In the genomic region with DNA sequence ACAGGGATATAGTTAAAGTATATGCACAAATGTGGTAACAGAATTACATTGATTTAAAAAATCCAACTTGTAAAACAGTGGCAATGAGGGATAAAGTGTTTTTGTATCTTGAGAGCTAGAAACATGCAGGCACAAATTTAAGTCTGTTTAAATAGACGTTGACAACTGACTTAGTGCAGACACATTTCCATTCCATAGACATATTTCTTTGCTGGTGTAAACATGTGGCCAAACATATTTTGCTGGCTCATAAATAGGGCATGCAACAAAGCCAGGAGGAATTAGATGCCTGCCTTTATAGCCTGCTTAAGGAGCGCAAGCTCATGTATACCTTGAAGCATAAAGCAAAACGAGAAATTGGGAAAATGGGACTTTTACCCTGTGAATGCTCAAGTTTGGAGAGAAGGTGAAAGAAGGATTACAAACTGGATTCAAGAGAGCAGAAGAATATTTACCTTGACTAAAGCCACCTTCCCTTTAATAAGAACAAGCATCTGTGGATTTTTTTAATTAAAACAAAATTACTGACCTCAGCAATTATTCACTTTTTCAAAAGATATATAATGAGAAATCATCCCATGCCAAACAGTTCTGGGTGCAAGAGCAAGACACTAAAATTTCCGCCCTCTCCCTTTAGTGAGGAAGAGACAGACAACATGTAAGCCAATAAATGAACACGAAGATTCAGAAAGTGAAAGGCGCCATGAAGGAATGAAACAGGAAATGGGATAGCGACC, we compare ENCODE assay signal across 20 cellular contexts.
A peak's percentile ranks its signal among the peaks of the same experiment; 100 is the strongest.
DNase-seq lines count a peak whose midpoint lies in the region; ATAC-seq, FAIRE-seq and TF ChIP-seq lines count a peak whose summit lies in the region.
"Had no signal": no experiment of that assay in that cellular context is flagged by ENCODE, and none has a peak within 500 bp of the region (broad histone marks: within the 10 kb centered on the region; RNA-seq: fewer than 3 reads in every experiment).

No MANE protein-coding gene starts in this region.

- no peaks in the 10 kb centered on the region for H3K4me1 ChIP-seq in HepG2 (ENCODE audit: insufficient read depth, low read length)
- H3K4me1 ChIP-seq in right lobe of liver = no peaks in the 10 kb centered on the region
- no peaks in the 10 kb centered on the region for H3K4me1 ChIP-seq in mesenchymal stem cell (ENCODE audit: control insufficient read depth, insufficient read depth, low read depth, low read length)
- H3K4me1 ChIP-seq in body of pancreas = no peaks in the 10 kb centered on the region
- peaks cover 0 to 20% (median 13%) of the 10 kb centered on the region in 4 donors for H3K4me1 ChIP-seq in sigmoid colon
- H3K4me1 ChIP-seq: BLaER1 treated with 17β-estradiol and CSF1 and Interleukin-3, amounts not matched to agents 10 nM and 100 nM had no signal

- H3K79me1 ChIP-seq in mesenchymal stem cell (replicated peaks; ENCODE audit: low read length, poor library complexity, severe bottlenecking) = no peaks in the 10 kb centered on the region

- BruUV-seq in HepG2 (replicated peaks; lab: Mats Ljungman, UMichigan) = no TSS peak

- H3K18ac ChIP-seq in mesenchymal stem cell (ENCODE audit: low read depth in 1 of 2, low read length in 2 of 2) = no peak overlapping the region

- no peak for ATAC-seq in HepG2
- ATAC-seq in right lobe of liver = no peak
- ATAC-seq in body of pancreas = no peak
- ATAC-seq in GM21390 (IDR thresholded peaks at IDR 0.05; ENCODE audit: unreplicated experiment) = no peak
- ATAC-seq: CD8-positive, alpha-beta T cell; GM12878 had no signal

- in situ Hi-C loops in HepG2 (cut with HindIII; ENCODE audit: extremely low pct_ligation_motif_present, low pct_unique_long_range_greater_than_20kb) = no loop called here

- H3K36me3 ChIP-seq in HepG2 (replicated peaks in 1 of 2; ENCODE audit: control insufficient read depth in 1 of 2, insufficient read depth in 2 of 2, low read length in 2 of 2) (no peaks in the 10 kb centered on the region), right lobe of liver (no peaks in the 10 kb centered on the region), mesenchymal stem cell (ENCODE audit: control insufficient read depth in 1 of 2, insufficient read depth in 2 of 2, low read depth in 1 of 2, low read length in 2 of 2) (no peaks in the 10 kb centered on the region), body of pancreas (replicated peaks in 1 of 2; ENCODE audit: insufficient read depth in 1 of 2, low read depth in 2 of 2) (no peaks in the 10 kb centered on the region), sigmoid colon (no peaks in the 10 kb centered on the region)
- H3K36me3 ChIP-seq: BLaER1 treated with 17β-estradiol and CSF1 and Interleukin-3, amounts not matched to agents 10 nM and 100 nM had no signal

- intact Hi-C loops in HepG2 (cut with micrococcal nuclease; ENCODE audit: unreplicated experiment) (loop anchor here (5.0 kb wide), 1 partner anchor 1429 kb away; no protein-coding TSS in a partner anchor), right lobe of liver (cut with DNase I) (no loop called here), body of pancreas (cut with DNase I) (no loop called here), sigmoid colon (cut with DNase I) (no loop called here)

- no peak overlapping the region for H4K91ac ChIP-seq in mesenchymal stem cell (ENCODE audit: low read length)

- DNase-seq in HepG2 (ENCODE audit: low spot score) (no peak), right lobe of liver (no peak), amniotic epithelial cell (ENCODE audit: low read depth) (peak; percentile 71), mesenchymal stem cell (peak; percentile 40), body of pancreas (no peak), sigmoid colon (no peak)
- DNase-seq: 8988T; Calu3; CD8-positive, alpha-beta T cell; DMS 273 treated with DMSO at 0.1 percent for 48 hours; DMS53; DND-41; EL; GM23248; HCEC 1CT had no signal

- H3K27ac ChIP-seq in HepG2 (ENCODE audit: extremely low read length, insufficient read depth, low read length) (no peak overlapping the region), right lobe of liver (no peak overlapping the region), mesenchymal stem cell (ENCODE audit: low read length, poor library complexity, severe bottlenecking) (no peak overlapping the region), body of pancreas (no peak overlapping the region), sigmoid colon (no peak overlapping the region)
- H3K27ac ChIP-seq: BLaER1 treated with 17β-estradiol and CSF1 and Interleukin-3, amounts not matched to agents 10 nM and 100 nM; GM23248; HL-60 had no signal

- H3K27me3 ChIP-seq in HepG2 (ENCODE audit: control insufficient read depth in 1 of 2, insufficient read depth in 2 of 2, low read length in 2 of 2) = no peaks in the 10 kb centered on the region; a peak in 1 of 5 replicates
- H3K27me3 ChIP-seq in right lobe of liver = no peaks in the 10 kb centered on the region
- no peaks in the 10 kb centered on the region for H3K27me3 ChIP-seq in mesenchymal stem cell (ENCODE audit: control insufficient read depth in 1 of 2, insufficient read depth in 1 of 2, low read length in 2 of 2)
- no peaks in the 10 kb centered on the region for H3K27me3 ChIP-seq in body of pancreas
- no peaks in the 10 kb centered on the region for H3K27me3 ChIP-seq in sigmoid colon
- H3K27me3 ChIP-seq: BLaER1 treated with 17β-estradiol and CSF1 and Interleukin-3, amounts not matched to agents 10 nM and 100 nM had no signal

- 92% methylated on average over 7 of the region's 7 CpGs for WGBS in HepG2 (ENCODE audit: low lambda C conversion rate)
- WGBS in right lobe of liver (ENCODE audit: insufficient coverage, low coverage, low lambda C conversion rate, missing lambda C conversion rate) = 83% methylated on average over 7 of the region's 7 CpGs
- 69% methylated on average over 6 of the region's 7 CpGs for WGBS in mesenchymal stem cell
- WGBS in body of pancreas, 2 donors = 74 to 83% methylated on average over 7 of the region's 7 CpGs
- 81 to 85% methylated on average over 7 of the region's 7 CpGs for WGBS in sigmoid colon, 2 donors

- FAIRE-seq in HepG2 (lab: Jason Lieb, UNC) = no peak
- FAIRE-seq: GM12878, GM19239 had no signal

- H2BK15ac ChIP-seq in mesenchymal stem cell (ENCODE audit: low read depth, poor library complexity, severe bottlenecking) = no peak overlapping the region

- POLR2A ChIA-PET in HepG2 (lab: Yijun Ruan, JAX) = no interaction called here

- no peak for TF ChIP-seq RAD21 in HepG2 (CRISPR knock-in tag; IDR thresholded peaks at IDR 0.05)

- no peak overlapping the region for H3K23ac ChIP-seq in mesenchymal stem cell (ENCODE audit: low read length in 2 of 2)

- CTCF ChIA-PET in HepG2 (lab: Yijun Ruan, JAX; ENCODE audit: low intra/inter-chr PET ratio, low total read pairs) = no interaction called here

- H3K14ac ChIP-seq in mesenchymal stem cell (ENCODE audit: low read length in 2 of 2) = no peak overlapping the region

- no peaks in the 10 kb centered on the region for H3K79me2 ChIP-seq in HepG2 (ENCODE audit: insufficient read depth, low read length)

- H3K4me2 ChIP-seq in HepG2 (ENCODE audit: low read depth, low read length) (no peak overlapping the region), mesenchymal stem cell (ENCODE audit: low read length, poor library complexity, severe bottlenecking) (no peak overlapping the region)
- H3K4me2 ChIP-seq: BLaER1 treated with 17β-estradiol and CSF1 and Interleukin-3, amounts not matched to agents 10 nM and 100 nM had no signal

- H4K8ac ChIP-seq in mesenchymal stem cell (ENCODE audit: low read length) = no peak overlapping the region

- H3K4ac ChIP-seq in mesenchymal stem cell (ENCODE audit: low read depth in 1 of 2, low read length in 2 of 2) = no peak overlapping the region

- no peak overlapping the region for H2BK120ac ChIP-seq in mesenchymal stem cell (ENCODE audit: low read depth, low read length)

- H2AK5ac ChIP-seq in mesenchymal stem cell (ENCODE audit: low read length, severe bottlenecking) = no peak overlapping the region

- H3K9ac ChIP-seq in HepG2 (ENCODE audit: insufficient read depth, low read depth, low read length) = no peak overlapping the region
- H3K9ac ChIP-seq in mesenchymal stem cell (ENCODE audit: low read length) = no peak overlapping the region
- H3K9ac ChIP-seq: BLaER1 treated with 17β-estradiol and CSF1 and Interleukin-3, amounts not matched to agents 10 nM and 100 nM; GM23248 had no signal

- no peaks in the 10 kb centered on the region for H4K20me1 ChIP-seq in HepG2 (ENCODE audit: insufficient read depth, low read length)
- H4K20me1 ChIP-seq: BLaER1 treated with 17β-estradiol and CSF1 and Interleukin-3, amounts not matched to agents 10 nM and 100 nM had no signal

- H3K9me3 ChIP-seq in HepG2 (ENCODE audit: low read length) = no peaks in the 10 kb centered on the region
- no peaks in the 10 kb centered on the region for H3K9me3 ChIP-seq in right lobe of liver
- H3K9me3 ChIP-seq in mesenchymal stem cell (ENCODE audit: control insufficient read depth, low read length) = no peaks in the 10 kb centered on the region
- H3K9me3 ChIP-seq in body of pancreas = no peaks in the 10 kb centered on the region
- no peaks in the 10 kb centered on the region for H3K9me3 ChIP-seq in sigmoid colon

- TF ChIP-seq POLR2A in HepG2 (IDR thresholded peaks at IDR 0.05; ENCODE audit: insufficient read depth in 1 of 2, low read depth in 2 of 2, low read length in 2 of 2) = no peak
- TF ChIP-seq POLR2A in right lobe of liver (IDR thresholded peaks at IDR 0.05) = no peak
- no peak for TF ChIP-seq POLR2A in body of pancreas (IDR thresholded peaks at IDR 0.05)
- no peak for TF ChIP-seq POLR2A in sigmoid colon (IDR thresholded peaks at IDR 0.05)

- H3K4me3 ChIP-seq in HepG2 (replicated peaks in 1 of 3; ENCODE audit: insufficient read depth in 1 of 3, low read depth in 2 of 3, low read length in 3 of 3) (no peak overlapping the region), right lobe of liver (no peak overlapping the region), mesenchymal stem cell (ENCODE audit: insufficient read depth in 1 of 2, low read depth in 1 of 2, low read length in 2 of 2) (no peak overlapping the region), body of pancreas (no peak overlapping the region), sigmoid colon (no peak overlapping the region)
- H3K4me3 ChIP-seq: BLaER1 treated with 17β-estradiol and CSF1 and Interleukin-3, amounts not matched to agents 10 nM and 100 nM; GM12878; GM23248 had no signal

- H2BK12ac ChIP-seq in mesenchymal stem cell (ENCODE audit: low read length in 2 of 2) = no peak overlapping the region

- TF ChIP-seq EP300 in HepG2 (IDR thresholded peaks at IDR 0.05; ENCODE audit: low read depth in 2 of 2, low read length in 2 of 2) (no peak), HepG2 (CRISPR knock-in tag; IDR thresholded peaks at IDR 0.05; ENCODE audit: borderline replicate concordance) (no peak), sigmoid colon (IDR thresholded peaks at IDR 0.05) (peak in 1 of 4 donors; percentile 9)

- TF ChIP-seq CTCF in HepG2 (CRISPR knock-in tag; IDR thresholded peaks at IDR 0.05) (no peak), right lobe of liver (IDR thresholded peaks at IDR 0.05) (no peak), body of pancreas (IDR thresholded peaks at IDR 0.05) (no peak), sigmoid colon (IDR thresholded peaks at IDR 0.05) (no peak)

- H2AFZ ChIP-seq in HepG2 (ENCODE audit: low read length) (no peak overlapping the region), mesenchymal stem cell (ENCODE audit: low read depth, low read length) (no peak overlapping the region)
- H2AFZ ChIP-seq: GM23248 had no signal

- H2BK5ac ChIP-seq in mesenchymal stem cell (ENCODE audit: low read depth, low read length, poor library complexity, severe bottlenecking) = no peak overlapping the region

Comparison
In these comparisons a context has a peak if more than half of its experiments do, and no peak if none do; other contexts are left out.
1. DNase-seq: peak in amniotic epithelial cell (single experiment) and mesenchymal stem cell (single experiment); none in HepG2 (single experiment), right lobe of liver (0 of 3), body of pancreas (0 of 4) and sigmoid colon (single experiment).